In genomic region chr1:27542463-27543273, GRCh38 we compare ENCODE assay signal across 8 cellular contexts. TPM values are rescaled to one million over a fixed set of nuclear protein-coding genes. Genes with fewer than 3 reads are reported as not detected.
DNase-seq lines count a peak whose midpoint lies in the region; ATAC-seq and TF ChIP-seq lines count a peak whose summit lies in the region.

No MANE protein-coding gene starts in this region.

- H3K27me3 ChIP-seq in heart right ventricle (no peaks in the 10 kb centered on the region), skeletal muscle tissue (ENCODE audit: control insufficient read depth in 3 of 3, insufficient read depth in 3 of 3, low read length in 3 of 3) (no peaks in the 10 kb centered on the region)

- H3K9me3 ChIP-seq in heart right ventricle: no peaks in the 10 kb centered on the region
- H3K9me3 ChIP-seq in skeletal muscle tissue (ENCODE audit: control insufficient read depth in 3 of 3, low read length in 3 of 3): no peaks in the 10 kb centered on the region

- intact Hi-C loops in heart right ventricle (cut with DNase I): no loop called here

- H3K27ac ChIP-seq in heart right ventricle: peak overlapping the region; percentile 75 to 93 (median 86)
- H3K27ac ChIP-seq in skeletal muscle tissue (ENCODE audit: low read depth, low read length): peak overlapping the region; percentile 92

- peak overlapping the region; percentile 39 to 79 (median 49) for H3K9ac ChIP-seq in skeletal muscle tissue (ENCODE audit: low read depth in 1 of 3, low read length in 3 of 3)

- no peak overlapping the region for H3K4me3 ChIP-seq in heart right ventricle
- H3K4me3 ChIP-seq in skeletal muscle tissue (ENCODE audit: low read length in 3 of 3): peak overlapping the region in 1 of 3 donors; percentile 35

- H3K4me1 ChIP-seq in heart right ventricle: peaks cover 33 to 99% (median 90%) of the 10 kb centered on the region in 9 donors
- H3K4me1 ChIP-seq in skeletal muscle tissue (ENCODE audit: control insufficient read depth in 3 of 3, insufficient read depth in 3 of 3, low read length in 3 of 3): peaks cover 82 to 92% (median 89%) of the 10 kb centered on the region in 3 donors

- WGBS in heart right ventricle, 2 donors: 28 to 38% methylated on average over 19 of the region's 19 CpGs

- peaks cover 0 to 45% (median 9%) of the 10 kb centered on the region in 9 donors for H3K36me3 ChIP-seq in heart right ventricle
- peaks cover 18 to 22% (median 19%) of the 10 kb centered on the region in 3 donors for H3K36me3 ChIP-seq in skeletal muscle tissue (ENCODE audit: control insufficient read depth in 3 of 3, insufficient read depth in 3 of 3, low read length in 3 of 3)

- peak; percentile 31 for DNase-seq in activated T-cell treated with anti-CD3 and anti-CD28 coated beads for 48 hours (ENCODE audit: low read depth)
- DNase-seq in activated T-cell treated with anti-CD3 and anti-CD28 coated beads, Interleukin-2, amount 50 U/mL, for 1 hour: no peak
- peak; percentile 33 for DNase-seq in activated CD8-positive, alpha-beta memory T cell treated with anti-CD3 and anti-CD28 coated beads, Interleukin-2, amount 50 U/mL, for 4 hours
- DNase-seq in heart right ventricle: peak; percentile 54 to 67
- no peak for DNase-seq in NCI-H1092 treated with DMSO at 0.1 percent for 48 hours (lab: John Stamatoyannopoulos, UW)
- no peak for DNase-seq in amniotic stem cell (lab: John Stamatoyannopoulos, UW)

- no peak for TF ChIP-seq CTCF in heart right ventricle (IDR thresholded peaks at IDR 0.05)

- peak; percentile 20 to 73 (median 51) for ATAC-seq in heart right ventricle
- no peak for ATAC-seq in GM19324 (IDR thresholded peaks at IDR 0.05; ENCODE audit: low FRiP score, unreplicated experiment)

RNA-seq across cellular contexts. Expression of gene WASF2, which starts 52.7 kb away (rescaled TPM):
- 10 to 100 TPM; 41.2 to 75.4 (median 52.0) TPM for total RNA-seq in heart right ventricle
- 10 to 100 TPM; 19.6 to 24.8 TPM for polyA plus RNA-seq in heart right ventricle
- 25.6 TPM for total RNA-seq in skeletal muscle tissue

Comparison
In these comparisons a context has a peak if more than half of its experiments do, and no peak if none do; other contexts are left out.
1. DNase-seq: peak in activated T-cell treated with anti-CD3 and anti-CD28 coated beads for 48 hours (single experiment), activated CD8-positive, alpha-beta memory T cell treated with anti-CD3 and anti-CD28 coated beads, Interleukin-2, amount 50 U/mL, for 4 hours (single experiment) and heart right ventricle (2 of 2); none in activated T-cell treated with anti-CD3 and anti-CD28 coated beads, Interleukin-2, amount 50 U/mL, for 1 hour (single experiment), NCI-H1092 treated with DMSO at 0.1 percent for 48 hours (single experiment) and amniotic stem cell (single experiment).